Comparison of ENCODE assay signal across 8 cellular contexts in the genomic region with DNA sequence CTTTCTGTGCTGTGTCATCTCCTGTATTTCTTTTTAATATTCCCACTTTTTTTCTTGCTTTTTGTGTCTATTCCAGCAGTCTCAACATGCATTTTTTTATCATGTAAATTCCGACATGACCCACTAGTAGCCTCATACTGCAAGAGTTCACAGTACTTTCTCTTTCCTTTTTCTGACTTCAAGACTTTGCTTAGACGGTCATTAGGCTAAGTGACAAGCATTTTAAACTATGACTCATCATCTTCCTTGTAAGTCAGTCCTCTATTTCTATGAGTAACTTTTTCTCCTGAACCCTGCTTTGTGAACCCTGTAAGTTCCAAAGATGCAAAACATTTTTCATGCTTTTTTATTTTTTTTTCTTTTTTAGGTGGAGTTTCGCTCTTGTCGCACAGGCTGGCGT.
DNase-seq lines count a peak whose midpoint lies in the region; ATAC-seq and TF ChIP-seq lines count a peak whose summit lies in the region.

No MANE protein-coding gene starts in this region.

- CTCF ChIA-PET in SK-N-SH (lab: Yijun Ruan, JAX), result no interaction called here

- no peaks in the 10 kb centered on the region for H3K36me3 ChIP-seq in SK-N-SH (replicated peaks in 1 of 2; ENCODE audit: control insufficient read depth in 1 of 2, insufficient read depth in 2 of 2, low read length in 1 of 2)

- H4K20me1 ChIP-seq in SK-N-SH (ENCODE audit: insufficient read depth), result no peaks in the 10 kb centered on the region

- no peak for TF ChIP-seq RAD21 in SK-N-SH (IDR thresholded peaks at IDR 0.05; ENCODE audit: low read length)

- H3F3A ChIP-seq in SK-N-SH (replicated peaks; ENCODE audit: insufficient read depth), result peaks cover 4% of the 10 kb centered on the region

- TF ChIP-seq CTCF in SK-N-SH (IDR thresholded peaks at IDR 0.05), result no peak
- no peak for TF ChIP-seq CTCF in omental fat pad (IDR thresholded peaks at IDR 0.05)
- no peak for TF ChIP-seq CTCF in coronary artery (IDR thresholded peaks at IDR 0.05)

- H3K79me2 ChIP-seq in SK-N-SH (ENCODE audit: insufficient read depth), result no peaks in the 10 kb centered on the region

- no peak overlapping the region for H3K4me2 ChIP-seq in SK-N-SH

- peak; percentile 96 for ATAC-seq in GM18867 (IDR thresholded peaks at IDR 0.05; ENCODE audit: unreplicated experiment)
- peak; percentile 95 for ATAC-seq in HG02884 (IDR thresholded peaks at IDR 0.05; ENCODE audit: unreplicated experiment)
- ATAC-seq in omental fat pad (ENCODE audit: low FRiP score), result peak; percentile 44
- ATAC-seq in GM19455 (IDR thresholded peaks at IDR 0.05; ENCODE audit: unreplicated experiment), result no peak

- no peak overlapping the region for H3K4me3 ChIP-seq in SK-N-SH (ENCODE audit: low read depth in 2 of 2, low read length in 1 of 2)
- H3K4me3 ChIP-seq in coronary artery, result no peak overlapping the region

- no peak for TF ChIP-seq EP300 in SK-N-SH (IDR thresholded peaks at IDR 0.05; ENCODE audit: borderline replicate concordance in 1 of 2, low read depth in 1 of 2, low read length in 1 of 2)

- H3K4me1 ChIP-seq in SK-N-SH (ENCODE audit: control insufficient read depth in 1 of 2, insufficient read depth in 2 of 2, low read depth in 1 of 2, low read length in 1 of 2), result no peaks in the 10 kb centered on the region

- H3K9me2 ChIP-seq in SK-N-SH, result no peaks in the 10 kb centered on the region

- 67% methylated on average over 5 of the region's 5 CpGs for WGBS in SK-N-SH (ENCODE audit: low lambda C conversion rate)

- 0 out of 2 replicates have a peak overlapping the region, but pooled peaks have one; percentile 17 for H2AFZ ChIP-seq in SK-N-SH (ENCODE audit: low read depth)

- DNase-seq in SK-N-SH (no peak), omental fat pad (ENCODE audit: low spot score) (no peak), coronary artery (ENCODE audit: low spot score) (no peak), NK-92 (lab: John Stamatoyannopoulos, UW; ENCODE audit: unreplicated experiment) (no peak), T-helper 9 cell (no peak)

- peak overlapping the region in 1 of 2 experiments; percentile 31; a peak in 1 of 4 replicates for H3K27ac ChIP-seq in SK-N-SH (ENCODE audit: low read depth in 2 of 2, low read length in 1 of 2)
- no peak overlapping the region for H3K27ac ChIP-seq in coronary artery

- no peaks in the 10 kb centered on the region for H3K9me3 ChIP-seq in SK-N-SH

- POLR2A ChIA-PET in SK-N-SH (lab: Yijun Ruan, JAX), result no interaction called here

- H3K9ac ChIP-seq in SK-N-SH, result no peak overlapping the region

- no peaks in the 10 kb centered on the region for H3K27me3 ChIP-seq in SK-N-SH (ENCODE audit: insufficient read depth)

TF ChIP-seq in SK-N-SH, 30 proteins besides CTCF, POLR2A, EP300 and RAD21:
- TF ChIP-seq GABPA (IDR thresholded peaks at IDR 0.05; ENCODE audit: low read depth) (no peak), TAF1 (IDR thresholded peaks at IDR 0.05; ENCODE audit: borderline replicate concordance, low read depth, low read length) (no peak), YY1 (IDR thresholded peaks at IDR 0.05; ENCODE audit: low read depth) (no peak), TCF12 (IDR thresholded peaks at IDR 0.05) (no peak), RCOR1 (IDR thresholded peaks at IDR 0.05; ENCODE audit: low read length) (no peak), GATA2 (CRISPR knock-in tag; IDR thresholded peaks at IDR 0.05) (no peak), RFX5 (IDR thresholded peaks at IDR 0.05; ENCODE audit: low read length) (no peak), TEAD4 (IDR thresholded peaks at IDR 0.05; ENCODE audit: borderline replicate concordance, insufficient read depth) (no peak), MXI1 (IDR thresholded peaks at IDR 0.05; ENCODE audit: low read depth, low read length) (no peak), MEF2A (IDR thresholded peaks at IDR 0.05; ENCODE audit: borderline replicate concordance, low read depth) (no peak), FOXJ3 (CRISPR knock-in tag; IDR thresholded peaks at IDR 0.05) (no peak), EZH2phosphoT487 (IDR thresholded peaks at IDR 0.05; ENCODE audit: borderline replicate concordance, low read depth) (no peak), NFIC (IDR thresholded peaks at IDR 0.05; ENCODE audit: borderline replicate concordance) (no peak), SIN3A (IDR thresholded peaks at IDR 0.05; ENCODE audit: borderline replicate concordance, low read depth, low read length) (no peak), JUND (IDR thresholded peaks at IDR 0.05) (no peak), CHD2 (IDR thresholded peaks at IDR 0.05; ENCODE audit: low read length, partially characterized antibody) (no peak)
- TF ChIP-seq, protein P1, sequence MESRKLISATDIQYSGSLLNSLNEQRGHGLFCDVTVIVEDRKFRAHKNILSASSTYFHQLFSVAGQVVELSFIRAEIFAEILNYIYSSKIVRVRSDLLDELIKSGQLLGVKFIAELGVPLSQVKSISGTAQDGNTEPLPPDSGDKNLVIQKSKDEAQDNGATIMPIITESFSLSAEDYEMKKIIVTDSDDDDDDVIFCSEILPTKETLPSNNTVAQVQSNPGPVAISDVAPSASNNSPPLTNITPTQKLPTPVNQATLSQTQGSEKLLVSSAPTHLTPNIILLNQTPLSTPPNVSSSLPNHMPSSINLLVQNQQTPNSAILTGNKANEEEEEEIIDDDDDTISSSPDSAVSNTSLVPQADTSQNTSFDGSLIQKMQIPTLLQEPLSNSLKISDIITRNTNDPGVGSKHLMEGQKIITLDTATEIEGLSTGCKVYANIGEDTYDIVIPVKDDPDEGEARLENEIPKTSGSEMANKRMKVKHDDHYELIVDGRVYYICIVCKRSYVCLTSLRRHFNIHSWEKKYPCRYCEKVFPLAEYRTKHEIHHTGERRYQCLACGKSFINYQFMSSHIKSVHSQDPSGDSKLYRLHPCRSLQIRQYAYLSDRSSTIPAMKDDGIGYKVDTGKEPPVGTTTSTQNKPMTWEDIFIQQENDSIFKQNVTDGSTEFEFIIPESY (IDR thresholded peaks at IDR 0.05; ENCODE audit: borderline replicate concordance, low read depth), result no peak
- TF ChIP-seq, protein P2, sequence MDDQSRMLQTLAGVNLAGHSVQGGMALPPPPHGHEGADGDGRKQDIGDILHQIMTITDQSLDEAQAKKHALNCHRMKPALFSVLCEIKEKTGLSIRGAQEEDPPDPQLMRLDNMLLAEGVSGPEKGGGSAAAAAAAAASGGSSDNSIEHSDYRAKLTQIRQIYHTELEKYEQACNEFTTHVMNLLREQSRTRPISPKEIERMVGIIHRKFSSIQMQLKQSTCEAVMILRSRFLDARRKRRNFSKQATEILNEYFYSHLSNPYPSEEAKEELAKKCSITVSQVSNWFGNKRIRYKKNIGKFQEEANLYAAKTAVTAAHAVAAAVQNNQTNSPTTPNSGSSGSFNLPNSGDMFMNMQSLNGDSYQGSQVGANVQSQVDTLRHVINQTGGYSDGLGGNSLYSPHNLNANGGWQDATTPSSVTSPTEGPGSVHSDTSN (IDR thresholded peaks at IDR 0.05), result no peak
